In genomic region chr11:12075822-12076821, GRCh38 we compare ENCODE assay signal across 10 cellular contexts. TPM values are rescaled to one million over a fixed set of nuclear protein-coding genes. Genes with fewer than 3 reads are reported as not detected.
DNase-seq lines count a peak whose midpoint lies in the region; ATAC-seq and TF ChIP-seq lines count a peak whose summit lies in the region.
"Had no signal": no experiment of that assay in that cellular context is flagged by ENCODE, and none has a peak within 500 bp of the region (broad histone marks: within the 10 kb centered on the region; RNA-seq: fewer than 3 reads in every experiment).

No MANE protein-coding gene starts in this region.

- no peak overlapping the region for H3K4me3 Mint-ChIP-seq in GM23338

- no peak for TF ChIP-seq POLR2A in spleen (IDR thresholded peaks at IDR 0.05)

- no peak overlapping the region for H2AFZ ChIP-seq in GM23338

- H3K27me3 ChIP-seq in MG63 (no peaks in the 10 kb centered on the region), colonic mucosa (no peaks in the 10 kb centered on the region), muscle layer of colon (ENCODE audit: control insufficient read depth in 1 of 2, insufficient read depth in 2 of 2, low read length in 2 of 2) (no peaks in the 10 kb centered on the region), spleen (replicated peaks in 1 of 7) (no peaks in the 10 kb centered on the region), GM23338 (ENCODE audit: insufficient read depth) (no peaks in the 10 kb centered on the region)

- peaks cover 4% of the 10 kb centered on the region for H3K27me3 Mint-ChIP-seq in GM23338 (ENCODE audit: insufficient read depth, low read depth, poor library complexity)

- intact Hi-C loops in colonic mucosa (cut with DNase I) (no loop called here), spleen (cut with DNase I; ENCODE audit: low total_unique reads) (no loop called here)

- H3K79me2 ChIP-seq in GM23338 (replicated peaks; ENCODE audit: insufficient read depth), result no peaks in the 10 kb centered on the region

- H3K36me3 Mint-ChIP-seq in GM23338 (ENCODE audit: low read depth), result no peaks in the 10 kb centered on the region

- H3K36me3 ChIP-seq in MG63 (no peaks in the 10 kb centered on the region), colonic mucosa (no peaks in the 10 kb centered on the region), muscle layer of colon (ENCODE audit: insufficient read depth, low read length) (no peaks in the 10 kb centered on the region), spleen (no peaks in the 10 kb centered on the region), GM23338 (ENCODE audit: insufficient read depth) (no peaks in the 10 kb centered on the region)

- no peak for ATAC-seq in GM23338

- H3K4me1 Mint-ChIP-seq in GM23338, result peaks cover 3% of the 10 kb centered on the region; the same call in 1 of the 3 replicates

- DNase-seq in A172 (ENCODE audit: low spot score) (peak; percentile 98), MG63 (peak; percentile 86), colonic mucosa (no peak), spleen (no peak), GM23338 (ENCODE audit: low spot score) (no peak), MV-4-11 (lab: John Stamatoyannopoulos, UW) (no peak), NOMO-1 treated with DMSO at 0.1 percent for 48 hours (lab: John Stamatoyannopoulos, UW; ENCODE audit: unreplicated experiment) (no peak)
- DNase-seq: activated CD8-positive, alpha-beta memory T cell treated with anti-CD3 and anti-CD28 coated beads, Interleukin-2, amount 50 U/mL, for 4 hours had no signal

- H3K9me3 ChIP-seq in MG63 (no peaks in the 10 kb centered on the region; the same call in 1 of the 2 replicates), colonic mucosa (no peaks in the 10 kb centered on the region), muscle layer of colon (ENCODE audit: low read length) (no peaks in the 10 kb centered on the region), spleen (no peaks in the 10 kb centered on the region)

- no peaks in the 10 kb centered on the region for H3K9me2 ChIP-seq in GM23338 (ENCODE audit: insufficient read depth)

- H3K27ac ChIP-seq in colonic mucosa (peak overlapping the region; percentile 51), muscle layer of colon (ENCODE audit: low read depth, low read length) (peak overlapping the region; percentile 67), spleen (no peak overlapping the region), GM23338 (ENCODE audit: low read depth) (no peak overlapping the region)
- H3K27ac ChIP-seq: C4-2B had no signal

- H3K4me3 ChIP-seq in MG63 (no peak overlapping the region), colonic mucosa (no peak overlapping the region), muscle layer of colon (ENCODE audit: low read depth in 1 of 2, low read length in 2 of 2) (no peak overlapping the region), spleen (no peak overlapping the region), GM23338 (no peak overlapping the region)

- H3K4me1 ChIP-seq in colonic mucosa, result no peaks in the 10 kb centered on the region
- H3K4me1 ChIP-seq in muscle layer of colon (ENCODE audit: insufficient read depth, low read length), result peaks cover 24% of the 10 kb centered on the region
- no peaks in the 10 kb centered on the region for H3K4me1 ChIP-seq in spleen
- H3K4me1 ChIP-seq in GM23338 (ENCODE audit: insufficient read depth), result no peaks in the 10 kb centered on the region

- H3K27ac Mint-ChIP-seq in GM23338, result no peak overlapping the region

- no peaks in the 10 kb centered on the region for H4K20me1 ChIP-seq in GM23338 (replicated peaks; ENCODE audit: insufficient read depth)

- 82 to 93% (median 87%) methylated on average over 15 of the region's 15 CpGs for WGBS in spleen, 5 donors

- H3F3A ChIP-seq in GM23338 (replicated peaks; ENCODE audit: low read depth), result no peaks in the 10 kb centered on the region

- no peak overlapping the region for H3K4me2 ChIP-seq in GM23338

- no peak overlapping the region for H3K9ac ChIP-seq in colonic mucosa (ENCODE audit: low read depth in 2 of 2, low read length in 2 of 2)
- H3K9ac ChIP-seq in muscle layer of colon (ENCODE audit: low read length), result no peak overlapping the region

- TF ChIP-seq CTCF in colonic mucosa (IDR thresholded peaks at IDR 0.05), result no peak
- no peak for TF ChIP-seq CTCF in spleen (IDR thresholded peaks at IDR 0.05 in 8 of 11, conservative IDR thresholded peaks at IDR 0.05 in 3 of 11)
- no peak for TF ChIP-seq CTCF in GM23338 (conservative IDR thresholded peaks at IDR 0.05; ENCODE audit: low read depth in 2 of 2)

- no peaks in the 10 kb centered on the region for H3K9me3 Mint-ChIP-seq in GM23338

TF ChIP-seq in GM23338, 12 proteins besides CTCF, POLR2A, EP300 and RAD21 (continues in another document):
- no peak for TF ChIP-seq JUNB (IDR thresholded peaks at IDR 0.05; ENCODE audit: unreplicated experiment)
- TF ChIP-seq POLR2AphosphoS5 (IDR thresholded peaks at IDR 0.05; ENCODE audit: low read depth), result no peak
- TF ChIP-seq ETS1 (IDR thresholded peaks at IDR 0.05), result no peak
- no peak for TF ChIP-seq EZH2phosphoT487 (IDR thresholded peaks at IDR 0.05; ENCODE audit: unreplicated experiment)
- TF ChIP-seq REST (IDR thresholded peaks at IDR 0.05; ENCODE audit: unreplicated experiment), result no peak
- no peak for TF ChIP-seq EZH2 (IDR thresholded peaks at IDR 0.05; ENCODE audit: low read depth, unreplicated experiment)
- TF ChIP-seq STAT1 (IDR thresholded peaks at IDR 0.05; ENCODE audit: unreplicated experiment), result no peak

RNA-seq across cellular contexts. Expression of gene MICAL2, which starts 34.3 kb away (rescaled TPM):
- 95.3 and 148 TPM in 2 replicates for total RNA-seq in A172 (2014; rRNA removed; shearing (Covaris generic))
- 37.9 and 42.4 TPM in 2 replicates for total RNA-seq in MG63 (2014; rRNA removed; shearing (Covaris generic); ENCODE audit: low replicate concordance)
- total RNA-seq in colonic mucosa (100 to 1,000 TPM; 194 TPM), spleen (10 to 100 TPM; 18.6 to 50.8 (median 36.4) TPM)
- polyA plus RNA-seq in spleen (1 to 10 TPM; 1.9 to 4.6 (median 2.2) TPM), GM23338 (2016; fragmentation: Nextera tagmentation; extraction: Ambion mirVana) (0.66 and 1.5 TPM in 2 replicates)
- 1.4 and 1.7 TPM in 2 replicates for total RNA-seq in GM23338 (2014; rRNA removed; shearing (Covaris generic))

Comparison
In these comparisons a context has a peak if more than half of its experiments do, and no peak if none do; other contexts are left out.
1. DNase-seq: peak in A172 (single experiment) and MG63 (single experiment); none in colonic mucosa (single experiment), spleen (single experiment), GM23338 (single experiment), MV-4-11 (single experiment) and NOMO-1 treated with DMSO at 0.1 percent for 48 hours (single experiment).
2. H3K27ac ChIP-seq: peak in colonic mucosa (single experiment) and muscle layer of colon (single experiment); none in spleen (0 of 8) and GM23338 (single experiment).